In genomic region chr9:70261131-70261870, GRCh38 we compare ENCODE assay signal across 11 cellular contexts. TPM values are rescaled to one million over a fixed set of nuclear protein-coding genes. Genes with fewer than 3 reads are reported as not detected.
DNase-seq lines count a peak whose midpoint lies in the region; ATAC-seq, FAIRE-seq and TF ChIP-seq lines count a peak whose summit lies in the region.
"Had no signal": no experiment of that assay in that cellular context is flagged by ENCODE, and none has a peak within 500 bp of the region (broad histone marks: within the 10 kb centered on the region; RNA-seq: fewer than 3 reads in every experiment).

No MANE protein-coding gene starts in this region.

- peaks cover 47% of the 10 kb centered on the region for H3K4me1 ChIP-seq in keratinocyte (ENCODE audit: control insufficient read depth, extremely low read depth, insufficient read depth, low read length)

- peaks cover 70% of the 10 kb centered on the region for H3K4me1 Mint-ChIP-seq in stimulated activated naive CD8-positive, alpha-beta T cell treated with anti-CD3 and anti-CD28 coated beads, Interleukin-15, Interleukin-2, amounts not matched to agents 100 ng/mL and 50 ng/mL, for 24 hours (ENCODE audit: low read depth)
- peaks cover 44% of the 10 kb centered on the region for H3K4me1 Mint-ChIP-seq in activated naive CD8-positive, alpha-beta T cell treated with anti-CD3 and anti-CD28 coated beads, Interleukin-2, amount 10 ng/mL, durations not matched to agents 7 days and 5 days

- POLR2A ChIA-PET in activated naive CD8-positive, alpha-beta T cell treated with anti-CD3 and anti-CD28 coated beads, Interleukin-2, amount 10 ng/mL, durations not matched to agents 7 days and 5 days (lab: Charles Lee), result interaction anchor here (0.7 kb wide), 1 partner anchor 31 kb away, joined by 3 read pairs; no protein-coding TSS in a partner anchor

- no peaks in the 10 kb centered on the region for H3K9me1 ChIP-seq in keratinocyte (ENCODE audit: control insufficient read depth, extremely low read depth, insufficient read depth, low read length)

- no peak overlapping the region for H3K27ac ChIP-seq in keratinocyte (ENCODE audit: control insufficient read depth, insufficient read depth, low read length)

- H3K79me2 ChIP-seq in keratinocyte (ENCODE audit: control insufficient read depth, insufficient read depth, low read length), result peaks cover 65% of the 10 kb centered on the region

- peaks cover 58% of the 10 kb centered on the region for H3K36me3 Mint-ChIP-seq in stimulated activated naive CD8-positive, alpha-beta T cell treated with anti-CD3 and anti-CD28 coated beads, Interleukin-15, Interleukin-2, amounts not matched to agents 100 ng/mL and 50 ng/mL, for 24 hours (ENCODE audit: low read depth)
- peaks cover 38% of the 10 kb centered on the region for H3K36me3 Mint-ChIP-seq in activated naive CD8-positive, alpha-beta T cell treated with anti-CD3 and anti-CD28 coated beads, Interleukin-2, amount 10 ng/mL, durations not matched to agents 7 days and 5 days

- dilution Hi-C loops in keratinocyte (cut with MboI; ENCODE audit: extremely low pct_ligation_motif_present, low sequenced_read_pairs), result no loop called here

- peak overlapping the region; percentile 90 for H3K4me3 Mint-ChIP-seq in stimulated activated naive CD8-positive, alpha-beta T cell treated with anti-CD3 and anti-CD28 coated beads, Interleukin-15, Interleukin-2, amounts not matched to agents 100 ng/mL and 50 ng/mL, for 24 hours
- peak overlapping the region; percentile 95 for H3K4me3 Mint-ChIP-seq in activated naive CD8-positive, alpha-beta T cell treated with anti-CD3 and anti-CD28 coated beads, Interleukin-2, amount 10 ng/mL, durations not matched to agents 7 days and 5 days
- H3K4me3 Mint-ChIP-seq: CD14-positive monocyte had no signal

- peak overlapping the region; percentile 99 for H3K27ac Mint-ChIP-seq in stimulated activated naive CD8-positive, alpha-beta T cell treated with anti-CD3 and anti-CD28 coated beads, Interleukin-15, Interleukin-2, amounts not matched to agents 100 ng/mL and 50 ng/mL, for 24 hours
- H3K27ac Mint-ChIP-seq in activated naive CD8-positive, alpha-beta T cell treated with anti-CD3 and anti-CD28 coated beads, Interleukin-2, amount 10 ng/mL, durations not matched to agents 7 days and 5 days, result peak overlapping the region; percentile 33

- FAIRE-seq in keratinocyte (lab: Jason Lieb, UNC), result peak; percentile 69
- no peak for FAIRE-seq in GM19239 (lab: Jason Lieb, UNC)
- FAIRE-seq: K562 had no signal

- no peak overlapping the region for H3K9ac ChIP-seq in keratinocyte (ENCODE audit: control insufficient read depth, extremely low read depth, insufficient read depth, low read length)

- peaks cover 4% of the 10 kb centered on the region for H4K20me1 ChIP-seq in keratinocyte (ENCODE audit: control insufficient read depth, extremely low read depth, insufficient read depth, low read length)

- no peaks in the 10 kb centered on the region for H3K27me3 Mint-ChIP-seq in stimulated activated naive CD8-positive, alpha-beta T cell treated with anti-CD3 and anti-CD28 coated beads, Interleukin-15, Interleukin-2, amounts not matched to agents 100 ng/mL and 50 ng/mL, for 24 hours
- H3K27me3 Mint-ChIP-seq in activated naive CD8-positive, alpha-beta T cell treated with anti-CD3 and anti-CD28 coated beads, Interleukin-2, amount 10 ng/mL, durations not matched to agents 7 days and 5 days, result no peaks in the 10 kb centered on the region

- no peak overlapping the region for H2AFZ ChIP-seq in keratinocyte (ENCODE audit: control insufficient read depth, low read length)

- no peaks in the 10 kb centered on the region for H3K27me3 ChIP-seq in keratinocyte (ENCODE audit: control insufficient read depth, extremely low read depth, insufficient read depth, low read length)

- no peak for TF ChIP-seq CTCF in keratinocyte (optimal IDR thresholded peaks at IDR 0.05 in 1 of 3, IDR thresholded peaks at IDR 0.05 in 1 of 3, conservative IDR thresholded peaks at IDR 0.05 in 1 of 3; ENCODE audit: extremely low read depth in 1 of 3, insufficient read depth in 2 of 3, low read length in 3 of 3)

- H3K36me3 ChIP-seq in keratinocyte (ENCODE audit: control insufficient read depth in 2 of 2, extremely low read depth in 1 of 2, insufficient read depth in 2 of 2, low read length in 2 of 2), result peaks cover 0 to 9% of the 10 kb centered on the region in 2 experiments

- H3K4me2 ChIP-seq in keratinocyte (ENCODE audit: control insufficient read depth, extremely low read depth, insufficient read depth, low read depth, low read length), result peak overlapping the region; percentile 83

- no peak for ATAC-seq in stimulated activated naive CD8-positive, alpha-beta T cell treated with anti-CD3 and anti-CD28 coated beads, Interleukin-15, Interleukin-2, amounts not matched to agents 100 U/mL and 50 U/mL, for 24 hours
- no peak for ATAC-seq in activated naive CD8-positive, alpha-beta T cell treated with anti-CD3 and anti-CD28 coated beads, Interleukin-2, amount 10 ng/mL, durations not matched to agents 7 days and 5 days (ENCODE audit: low read depth)
- ATAC-seq in HG03175 (IDR thresholded peaks at IDR 0.05; ENCODE audit: unreplicated experiment) (no peak), HG02885 (IDR thresholded peaks at IDR 0.05; ENCODE audit: poor library complexity, unreplicated experiment) (no peak)
- ATAC-seq: K562 had no signal

- no peak for DNase-seq in stimulated activated naive CD8-positive, alpha-beta T cell treated with anti-CD3 and anti-CD28 coated beads, Interleukin-15, Interleukin-2, amounts not matched to agents 100 U/mL and 50 U/mL, for 24 hours
- DNase-seq in activated naive CD8-positive, alpha-beta T cell treated with anti-CD3 and anti-CD28 coated beads, Interleukin-2, amount 10 ng/mL, durations not matched to agents 7 days and 5 days, result no peak
- no peak for DNase-seq in keratinocyte (ENCODE audit: low read depth, low spot score)
- DNase-seq in GM19239 (ENCODE audit: insufficient read length, low spot score), result no peak
- DNase-seq in COLO829 (ENCODE audit: low spot score), result no peak
- DNase-seq: head of caudate nucleus had no signal

- no peaks in the 10 kb centered on the region for H3K9me3 ChIP-seq in keratinocyte (ENCODE audit: control insufficient read depth, low read depth, low read length)

- no peak overlapping the region for H3K4me3 ChIP-seq in keratinocyte (ENCODE audit: control insufficient read depth in 2 of 3, extremely low read depth in 1 of 3, insufficient read depth in 2 of 3, low read depth in 1 of 3, low read length in 3 of 3)
- H3K4me3 ChIP-seq: K562 had no signal

- no peaks in the 10 kb centered on the region for H3K9me3 Mint-ChIP-seq in stimulated activated naive CD8-positive, alpha-beta T cell treated with anti-CD3 and anti-CD28 coated beads, Interleukin-15, Interleukin-2, amounts not matched to agents 100 ng/mL and 50 ng/mL, for 24 hours
- H3K9me3 Mint-ChIP-seq in activated naive CD8-positive, alpha-beta T cell treated with anti-CD3 and anti-CD28 coated beads, Interleukin-2, amount 10 ng/mL, durations not matched to agents 7 days and 5 days, result no peaks in the 10 kb centered on the region

RNA-seq across cellular contexts. Expression of gene SMC5, which starts 2.5 kb away (rescaled TPM):
- total RNA-seq in activated naive CD8-positive, alpha-beta T cell treated with anti-CD3 and anti-CD28 coated beads, Interleukin-2, amount 10 ng/mL, durations not matched to agents 7 days and 5 days, result 10 to 100 TPM; 42.3 to 44.9 TPM
- polyA plus RNA-seq in keratinocyte, result 8.1 to 16.5 TPM (median 9.1 TPM) in 3 replicates
- 22.1 TPM for polyA plus RNA-seq in keratinocyte (2011; ENCODE audit: low read depth)
- 4.5 and 8.3 TPM in 2 replicates for polyA plus RNA-seq in keratinocyte (2011; cell fraction: cytosol; rRNA removed)
- polyA plus RNA-seq in keratinocyte (2011; cell fraction: nucleus; rRNA removed), result 13.5 and 46.8 TPM in 2 replicates
- 7.0 and 11.9 TPM in 2 replicates for polyA plus RNA-seq in keratinocyte (2012; ENCODE audit: low replicate concordance)
- polyA minus RNA-seq in keratinocyte, result 1.6 to 13.8 TPM (median 3.8 TPM) in 3 replicates
- 6.7 TPM for polyA minus RNA-seq in keratinocyte (2011; cell fraction: cytosol; rRNA and poly(A)+ RNA removed)
- polyA minus RNA-seq in keratinocyte (2011; cell fraction: nucleus; rRNA and poly(A)+ RNA removed), result 11.0 and 24.7 TPM in 2 replicates
